13 cellular contexts compared by ENCODE assay signal in genomic region chr2:168633200-168633599, GRCh38.
DNase-seq lines count a peak whose midpoint lies in the region; ATAC-seq and TF ChIP-seq lines count a peak whose summit lies in the region.
"Had no signal": no experiment of that assay in that cellular context is flagged by ENCODE, and none has a peak within 500 bp of the region (broad histone marks: within the 10 kb centered on the region; RNA-seq: fewer than 3 reads in every experiment).

No MANE protein-coding gene starts in this region.

- no peak for TF ChIP-seq CTCF in VCaP (conservative IDR thresholded peaks at IDR 0.05)
- no peak for TF ChIP-seq CTCF in osteoblast (IDR thresholded peaks at IDR 0.05; ENCODE audit: extremely low read depth, low read depth, low read length)

- no peaks in the 10 kb centered on the region for H3K9me3 ChIP-seq in BLaER1 treated with 17β-estradiol and CSF1 and Interleukin-3, amounts not matched to agents 10 nM and 100 nM (replicated peaks in 1 of 11)
- H3K9me3 ChIP-seq in osteoblast (ENCODE audit: low read depth, low read length): no peaks in the 10 kb centered on the region

- DNase-seq in Right ventricle myocardium superior (no peak), osteoblast (ENCODE audit: insufficient read length, low spot score, missing footprints) (peak; percentile 64), germinal center (ENCODE audit: low spot score) (no peak), NOMO-1 (lab: John Stamatoyannopoulos, UW; ENCODE audit: unreplicated experiment in 2 of 2) (no peak)
- DNase-seq: activated CD4-positive, alpha-beta T cell treated with anti-CD3 and anti-CD28 coated beads, Interleukin-2, amount 50 U/mL, for 1 hour; activated naive CD4-positive, alpha-beta T cell; cerebellar nuclear complex; DMS 273 treated with DMSO at 0.1 percent for 48 hours; T-cell had no signal

- H3K27ac ChIP-seq in BLaER1 treated with 17β-estradiol and CSF1 and Interleukin-3, amounts not matched to agents 10 nM and 100 nM: peak overlapping the region in 1 of 11 experiments; percentile 25; a peak in 1 of 22 replicates
- H3K27ac ChIP-seq in VCaP (peak overlapping the region; percentile 80), osteoblast (ENCODE audit: low read depth, low read length) (no peak overlapping the region)

- peaks cover 0 to 32% (median 13%) of the 10 kb centered on the region in 11 experiments; a peak in 10 of 22 replicates for H3K36me3 ChIP-seq in BLaER1 treated with 17β-estradiol and CSF1 and Interleukin-3, amounts not matched to agents 10 nM and 100 nM
- no peaks in the 10 kb centered on the region for H3K36me3 ChIP-seq in osteoblast (ENCODE audit: insufficient read depth, low read length)

- H3K4me2 ChIP-seq in BLaER1 treated with 17β-estradiol and CSF1 and Interleukin-3, amounts not matched to agents 10 nM and 100 nM: peak overlapping the region in 6 of 11 experiments; percentile 8 to 72 (median 40); a peak in 7 of 22 replicates
- H3K4me2 ChIP-seq in osteoblast (ENCODE audit: insufficient read depth, low read length): no peak overlapping the region

- ATAC-seq in Right ventricle myocardium superior (ENCODE audit: poor library complexity) (peak; percentile 78), GM21423 (IDR thresholded peaks at IDR 0.05; ENCODE audit: unreplicated experiment) (no peak), GM18511 (IDR thresholded peaks at IDR 0.05; ENCODE audit: unreplicated experiment) (no peak)
- ATAC-seq: T-cell had no signal

- no peaks in the 10 kb centered on the region for H3K79me2 ChIP-seq in osteoblast (ENCODE audit: insufficient read depth, low read length)

- no peak overlapping the region for H3K4me3 ChIP-seq in BLaER1 treated with 17β-estradiol and CSF1 and Interleukin-3, amounts not matched to agents 10 nM and 100 nM
- H3K4me3 ChIP-seq in osteoblast (ENCODE audit: insufficient read depth, low read length): no peak overlapping the region

- peaks cover 0 to 37% (median 6%) of the 10 kb centered on the region in 10 experiments; a peak in 14 of 20 replicates for H3K4me1 ChIP-seq in BLaER1 treated with 17β-estradiol and CSF1 and Interleukin-3, amounts not matched to agents 10 nM and 100 nM
- H3K4me1 ChIP-seq in osteoblast (ENCODE audit: insufficient read depth, low read length): no peaks in the 10 kb centered on the region

- H2AFZ ChIP-seq in osteoblast (ENCODE audit: low read length): no peak overlapping the region

- H3K9ac ChIP-seq in BLaER1 treated with 17β-estradiol and CSF1 and Interleukin-3, amounts not matched to agents 10 nM and 100 nM: no peak overlapping the region

- intact Hi-C loops in Right ventricle myocardium superior (cut with DNase I): no loop called here

- H4K20me1 ChIP-seq in BLaER1 treated with 17β-estradiol and CSF1 and Interleukin-3, amounts not matched to agents 10 nM and 100 nM: peaks cover 0 to 20% (median 2%) of the 10 kb centered on the region in 11 experiments; a peak in 9 of 22 replicates
- H4K20me1 ChIP-seq in osteoblast (ENCODE audit: insufficient read depth, low read length): no peaks in the 10 kb centered on the region

- no peaks in the 10 kb centered on the region for H3K27me3 ChIP-seq in BLaER1 treated with 17β-estradiol and CSF1 and Interleukin-3, amounts not matched to agents 10 nM and 100 nM
- no peaks in the 10 kb centered on the region for H3K27me3 ChIP-seq in osteoblast (ENCODE audit: insufficient read depth, low read length)
